ENCODE assay signal across 21 cellular contexts in the genomic region with DNA sequence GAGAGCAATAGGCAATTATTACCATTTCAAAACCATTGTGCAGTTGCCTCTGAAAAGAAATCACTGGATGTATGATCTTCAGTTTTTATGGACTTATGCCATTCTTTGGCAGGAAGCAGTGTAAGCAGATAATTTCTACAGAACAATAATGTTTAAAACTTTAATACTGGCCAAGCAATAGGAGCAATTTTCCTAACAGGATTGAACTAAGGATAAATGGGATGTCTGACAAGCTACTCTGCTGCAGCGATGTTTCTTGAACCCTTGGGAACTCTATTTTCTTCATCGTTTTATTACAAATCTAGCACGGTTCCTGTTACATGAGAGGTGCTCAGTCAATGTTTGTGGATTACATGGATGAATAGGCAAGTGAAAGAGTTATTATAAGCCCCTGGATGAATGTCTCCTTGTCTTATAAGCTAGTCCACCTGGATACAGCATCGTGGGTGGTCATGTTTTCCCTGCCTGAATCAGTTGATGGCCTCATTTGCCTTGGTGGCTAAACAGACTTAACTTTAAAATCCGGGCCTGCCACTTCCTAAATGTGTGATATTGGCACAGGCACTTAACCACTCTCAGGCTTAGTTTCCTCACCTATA.
DNase-seq lines count a peak whose midpoint lies in the region; ATAC-seq and TF ChIP-seq lines count a peak whose summit lies in the region.
"Had no signal": no experiment of that assay in that cellular context is flagged by ENCODE, and none has a peak within 500 bp of the region (broad histone marks: within the 10 kb centered on the region; RNA-seq: fewer than 3 reads in every experiment).

No MANE protein-coding gene starts in this region.

- peak overlapping the region; percentile 67 for H2AFZ ChIP-seq in osteoblast (ENCODE audit: low read length)

- H3K4me2 ChIP-seq in osteoblast (ENCODE audit: insufficient read depth, low read length) = no peak overlapping the region
- H3K4me2 ChIP-seq: BLaER1 had no signal

- ATAC-seq in Panc1 (no peak), HG02642 (IDR thresholded peaks at IDR 0.05; ENCODE audit: poor library complexity, unreplicated experiment) (no peak), HG03159 (IDR thresholded peaks at IDR 0.05; ENCODE audit: unreplicated experiment) (no peak)
- ATAC-seq: stimulated activated naive CD8-positive, alpha-beta T cell treated with anti-CD3 and anti-CD28 coated beads, Interleukin-15, Interleukin-2, amounts not matched to agents 100 U/mL and 50 U/mL, for 24 hours had no signal

- no peaks in the 10 kb centered on the region for H4K20me1 ChIP-seq in osteoblast (ENCODE audit: insufficient read depth, low read length)
- H4K20me1 ChIP-seq: BLaER1 had no signal

- DNase-seq in NCI-H1092 (lab: John Stamatoyannopoulos, UW) (peak; percentile 25), NCI-H2107 treated with DMSO at 0.1 percent for 48 hours (lab: John Stamatoyannopoulos, UW; ENCODE audit: unreplicated experiment) (peak; percentile 95), Panc1 (ENCODE audit: low read depth, low spot score) (no peak), osteoblast (ENCODE audit: insufficient read length, low spot score, missing footprints) (no peak)
- DNase-seq in stimulated activated CD4-positive, alpha-beta T cell treated with anti-CD3 and anti-CD28 coated beads, Interleukin-2, amount 100 ng/mL, for 24 hours = no peak
- DNase-seq: activated CD8-positive, alpha-beta memory T cell treated with anti-CD3 and anti-CD28 coated beads for 24 hours; activated effector memory CD4-positive, alpha-beta T cell treated with Interleukin-2 at 50 U/mL for 16 hours; DND-41; H9; IMR-90; islet precursor cell; NCI-H1436 treated with DMSO at 0.1 percent for 48 hours; ovary; stimulated activated naive CD8-positive, alpha-beta T cell treated with anti-CD3 and anti-CD28 coated beads, Interleukin-15, Interleukin-2, amounts not matched to agents 100 U/mL and 50 U/mL, for 24 hours; SW 1271; uterus had no signal

- intact Hi-C loops in Panc1 (cut with micrococcal nuclease; ENCODE audit: unreplicated experiment) = no loop called here

- peaks cover 13% of the 10 kb centered on the region for H3K4me1 ChIP-seq in Panc1 (ENCODE audit: control insufficient read depth, insufficient read depth, low read length)
- H3K4me1 ChIP-seq in osteoblast (ENCODE audit: insufficient read depth, low read length) = peaks cover 16% of the 10 kb centered on the region

- no peak for TF ChIP-seq CTCF in Panc1 (IDR thresholded peaks at IDR 0.05)
- TF ChIP-seq CTCF in osteoblast (IDR thresholded peaks at IDR 0.05; ENCODE audit: extremely low read depth, low read depth, low read length) = no peak

- no peak overlapping the region for H3K4me3 ChIP-seq in Panc1 (ENCODE audit: low read depth in 2 of 2, low read length in 2 of 2)
- H3K4me3 ChIP-seq in osteoblast (ENCODE audit: insufficient read depth, low read length) = no peak overlapping the region
- H3K4me3 ChIP-seq: BLaER1, ovary, skin epidermis, uterus had no signal

- BruUV-seq in Panc1 (replicated peaks; lab: Mats Ljungman, UMichigan) = no TSS peak

- H3K36me3 ChIP-seq in Panc1 (ENCODE audit: control insufficient read depth, insufficient read depth, low read length) = no peaks in the 10 kb centered on the region
- H3K36me3 ChIP-seq in osteoblast (ENCODE audit: insufficient read depth, low read length) = no peaks in the 10 kb centered on the region
- H3K36me3 ChIP-seq: BLaER1, ovary, uterus had no signal

- H3K27ac ChIP-seq in Panc1 (ENCODE audit: low read length) (peak overlapping the region; percentile 57; the same call in 1 of the 2 replicates), osteoblast (ENCODE audit: low read depth, low read length) (no peak overlapping the region)
- H3K27ac ChIP-seq: BLaER1, epithelial cell of prostate, ovary, uterus had no signal

- CTCF ChIA-PET in Panc1 (lab: Charles Lee) = no interaction called here

- H3K27me3 ChIP-seq in Panc1 (ENCODE audit: control insufficient read depth, insufficient read depth, low read length) (no peaks in the 10 kb centered on the region), osteoblast (ENCODE audit: insufficient read depth, low read length) (no peaks in the 10 kb centered on the region)
- H3K27me3 ChIP-seq: BLaER1, ovary, uterus had no signal

- in situ Hi-C loops in Panc1 (cut with HindIII; ENCODE audit: low pct_unique_long_range_greater_than_20kb, low sequenced_read_pairs) = no loop called here

- POLR2A ChIA-PET in Panc1 (lab: Charles Lee) = no interaction called here

- H3K9me3 ChIP-seq in Panc1 (ENCODE audit: control insufficient read depth, insufficient read depth, low read depth, low read length) (no peaks in the 10 kb centered on the region), osteoblast (ENCODE audit: low read depth, low read length) (no peaks in the 10 kb centered on the region)
- H3K9me3 ChIP-seq: BLaER1, ovary, uterus had no signal

- H3K79me2 ChIP-seq in osteoblast (ENCODE audit: insufficient read depth, low read length) = no peaks in the 10 kb centered on the region

Comparison
In these comparisons a context has a peak if more than half of its experiments do, and no peak if none do; other contexts are left out.
1. DNase-seq: peak in NCI-H1092 (single experiment) and NCI-H2107 treated with DMSO at 0.1 percent for 48 hours (single experiment); none in Panc1 (single experiment), osteoblast (single experiment) and stimulated activated CD4-positive, alpha-beta T cell treated with anti-CD3 and anti-CD28 coated beads, Interleukin-2, amount 100 ng/mL, for 24 hours (0 of 2).